ENCODE assay signal across 24 cellular contexts in the genomic region with DNA sequence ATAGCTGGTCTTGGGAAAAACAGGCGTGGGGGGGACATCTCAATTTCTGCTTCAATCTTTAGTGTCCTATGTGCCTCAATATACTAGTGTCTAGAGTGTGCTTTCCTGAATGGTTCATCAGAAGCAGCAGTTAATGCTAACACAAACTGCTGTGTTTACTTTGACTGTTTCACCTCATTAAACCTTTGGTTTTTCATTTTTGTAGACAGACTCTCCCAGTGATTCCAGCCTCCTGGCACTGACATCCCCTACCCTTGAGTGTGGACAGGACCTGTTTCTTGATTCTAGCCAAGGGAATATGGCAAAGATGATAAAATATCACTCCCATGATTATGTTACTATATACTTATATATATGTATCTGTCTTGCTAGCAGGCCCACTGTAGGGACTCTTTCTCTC. TPM values are rescaled to one million over a fixed set of nuclear protein-coding genes. Genes with fewer than 3 reads are reported as not detected.
DNase-seq lines count a peak whose midpoint lies in the region; ATAC-seq and TF ChIP-seq lines count a peak whose summit lies in the region.
"Had no signal": no experiment of that assay in that cellular context is flagged by ENCODE, and none has a peak within 500 bp of the region (broad histone marks: within the 10 kb centered on the region; RNA-seq: fewer than 3 reads in every experiment).

No MANE protein-coding gene starts in this region.

- H4K20me1 ChIP-seq in PC-3 (ENCODE audit: low read length) = no peaks in the 10 kb centered on the region

- H3K4me1 Mint-ChIP-seq in nephron (no peaks in the 10 kb centered on the region), mesothelial cell of epicardium (no peaks in the 10 kb centered on the region)

- H3K36me3 Mint-ChIP-seq in nephron (ENCODE audit: low read depth) = no peaks in the 10 kb centered on the region
- no peaks in the 10 kb centered on the region for H3K36me3 Mint-ChIP-seq in mesothelial cell of epicardium

- H3K4me3 ChIP-seq in LNCaP clone FGC (ENCODE audit: low read depth, low read length) (no peak overlapping the region), PC-3 (ENCODE audit: low read length) (no peak overlapping the region)
- H3K4me3 ChIP-seq: A549, GM23248, HAP-1, SJSA1 had no signal

- TF ChIP-seq CTCF in LNCaP clone FGC (IDR thresholded peaks at IDR 0.05; ENCODE audit: control insufficient read depth, extremely low read depth, insufficient read depth) (no peak), PC-3 (conservative IDR thresholded peaks at IDR 0.05; ENCODE audit: low read depth, low read length) (no peak), nephron (IDR thresholded peaks at IDR 0.05; ENCODE audit: unreplicated experiment in 3 of 3) (no peak), mesothelial cell of epicardium (IDR thresholded peaks at IDR 0.05; ENCODE audit: unreplicated experiment) (no peak)

- H3K27ac ChIP-seq in PC-3 (ENCODE audit: low read length) = no peak overlapping the region
- H3K27ac ChIP-seq: A549, GM23248, KMS-11, SJSA1 had no signal

- H3K27ac Mint-ChIP-seq in nephron (peak overlapping the region; percentile 27 to 56 (median 32)), mesothelial cell of epicardium (no peak overlapping the region)
- H3K27ac Mint-ChIP-seq: CD4-positive, alpha-beta T cell; T-helper 1 cell treated with Interleukin-12 subunit alpha and Interleukin-12 subunit beta and Interleukin-4 antibody, amounts not matched to agents 30 μg/mL and 1 μg/mL, for 36 hours had no signal

- CTCF ChIA-PET in PC-3 (lab: Charles Lee) = no interaction called here

- POLR2A ChIA-PET in PC-3 (lab: Charles Lee; ENCODE audit: unreplicated experiment) = no interaction called here

- H3K9me3 ChIP-seq in PC-3 (ENCODE audit: low read length) = no peaks in the 10 kb centered on the region
- H3K9me3 ChIP-seq: A549, HAP-1, SJSA1 had no signal

- no peaks in the 10 kb centered on the region for H3K9me2 ChIP-seq in PC-3 (replicated peaks; ENCODE audit: low read length)

- no peaks in the 10 kb centered on the region for H3K9me3 Mint-ChIP-seq in nephron
- no peaks in the 10 kb centered on the region for H3K9me3 Mint-ChIP-seq in mesothelial cell of epicardium
- H3K9me3 Mint-ChIP-seq: CD4-positive, alpha-beta T cell; T-helper 1 cell treated with Interleukin-12 subunit alpha and Interleukin-12 subunit beta and Interleukin-4 antibody, amounts not matched to agents 30 μg/mL and 1 μg/mL, for 36 hours had no signal

- H3K79me2 ChIP-seq in PC-3 (ENCODE audit: low read length) = no peaks in the 10 kb centered on the region

- no peak overlapping the region for H3K4me2 ChIP-seq in PC-3 (ENCODE audit: low read length)
- H3K4me2 ChIP-seq: A549, KMS-11 had no signal

- H3K4me3 Mint-ChIP-seq in nephron = no peak overlapping the region
- no peak overlapping the region for H3K4me3 Mint-ChIP-seq in mesothelial cell of epicardium
- H3K4me3 Mint-ChIP-seq: CD4-positive, alpha-beta T cell; T-helper 1 cell treated with Interleukin-12 subunit alpha and Interleukin-12 subunit beta and Interleukin-4 antibody, amounts not matched to agents 30 μg/mL and 1 μg/mL, for 36 hours had no signal

- no peaks in the 10 kb centered on the region for H3K27me3 Mint-ChIP-seq in nephron (ENCODE audit: low read depth)
- no peaks in the 10 kb centered on the region for H3K27me3 Mint-ChIP-seq in mesothelial cell of epicardium (ENCODE audit: low read depth)
- H3K27me3 Mint-ChIP-seq: CD4-positive, alpha-beta T cell had no signal

- ATAC-seq in PC-3 = peak; percentile 88
- ATAC-seq: A549, Right ventricle myocardium inferior had no signal

- H3K36me3 ChIP-seq in PC-3 (ENCODE audit: low read depth, low read length) = no peaks in the 10 kb centered on the region
- H3K36me3 ChIP-seq: HAP-1, SJSA1 had no signal

- H2AFZ ChIP-seq in PC-3 (ENCODE audit: low read length) = no peak overlapping the region
- H2AFZ ChIP-seq: GM23248 had no signal

- H3K4me1 ChIP-seq in PC-3 (ENCODE audit: insufficient read depth, low read length) = no peaks in the 10 kb centered on the region
- H3K4me1 ChIP-seq: HAP-1, SJSA1 had no signal

- H3K27me3 ChIP-seq in PC-3 (ENCODE audit: low read length) = no peaks in the 10 kb centered on the region
- H3K27me3 ChIP-seq: SJSA1 had no signal

- no TSS peak for BruUV-seq in PC-3 (replicated peaks; lab: Mats Ljungman, UMichigan)

- intact Hi-C loops in PC-3 (cut with micrococcal nuclease) = no loop called here

- no peak overlapping the region for H3K9ac ChIP-seq in PC-3 (ENCODE audit: low read length)
- H3K9ac ChIP-seq: GM23248, KMS-11 had no signal

- DNase-seq in LNCaP clone FGC (ENCODE audit: low read depth) (peak; percentile 58), NCI-H345 (lab: John Stamatoyannopoulos, UW) (peak; percentile 38), PC-3 (peak; percentile 10), Kasumi-1 (lab: John Stamatoyannopoulos, UW) (no peak), midbrain (lab: John Stamatoyannopoulos, UW) (no peak), RPMI8226 (no peak), mesothelial cell of epicardium (ENCODE audit: low spot score in 2 of 2, unreplicated experiment in 2 of 2) (no peak)
- DNase-seq: CD4-positive, alpha-beta T cell; COR-L47; DND-41; GM23248; IMR-90; NCI-H1694 treated with DMSO at 0.1 percent for 48 hours; NCI-H446; NCI-H774 had no signal

- H3F3A ChIP-seq in PC-3 (ENCODE audit: low read length, unreplicated experiment) = no peaks in the 10 kb centered on the region

RNA-seq across cellular contexts. Expression of gene ZYG11A, which starts 37.7 kb away (rescaled TPM):
- total RNA-seq in PC-3 (2014; rRNA removed) = 0.40 and 0.47 TPM in 2 replicates
- 0.14 to 0.18 TPM in 2 of 3 replicates, not detected in the other for total RNA-seq in mesothelial cell of epicardium
- total RNA-seq: GM23248, MCF 10A, OCI-LY7, Right ventricle myocardium inferior had no signal

RNA-seq across cellular contexts. Expression of gene ECHDC2, which starts 41.3 kb away (rescaled TPM):
- total RNA-seq in PC-3 (2014; rRNA removed) (112 and 124 TPM in 2 replicates), mesothelial cell of epicardium (176 to 180 TPM (median 178 TPM) in 3 replicates)
- total RNA-seq: OCI-LY7 had no signal

RNA-seq across cellular contexts. Expression of gene SCP2, which starts 46.9 kb away (rescaled TPM):
- total RNA-seq in PC-3 (2014; rRNA removed) (97.5 and 106 TPM in 2 replicates), mesothelial cell of epicardium (55.8 to 58.9 TPM (median 56.5 TPM) in 3 replicates)

Comparison
In these comparisons a context has a peak if more than half of its experiments do, and no peak if none do; other contexts are left out.
1. DNase-seq: peak in LNCaP clone FGC (single experiment), NCI-H345 (single experiment) and PC-3 (single experiment); none in Kasumi-1 (0 of 2), midbrain (single experiment), RPMI8226 (single experiment) and mesothelial cell of epicardium (0 of 2).